In the genomic region with DNA sequence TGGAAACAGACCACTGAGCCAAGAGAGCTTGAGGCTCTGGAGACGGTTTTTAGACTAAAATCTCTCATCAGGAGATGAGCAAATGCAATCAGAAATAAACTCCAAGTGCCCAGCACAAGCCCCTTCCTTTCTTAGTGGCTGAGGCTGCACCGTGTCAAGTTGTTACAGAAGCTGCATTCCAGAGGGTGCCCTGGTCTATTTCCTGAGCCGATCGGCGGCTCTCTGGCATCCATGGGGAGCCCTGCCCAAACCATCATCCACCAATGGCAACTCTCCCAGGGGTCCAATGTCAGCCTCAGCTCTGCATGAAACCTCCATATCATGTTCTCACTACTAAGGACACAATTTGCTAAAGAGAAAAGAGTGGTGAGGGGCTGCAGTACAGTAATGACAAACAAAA, we compare ENCODE assay signal across 30 cellular contexts.
DNase-seq lines count a peak whose midpoint lies in the region; ATAC-seq and TF ChIP-seq lines count a peak whose summit lies in the region.
"Had no signal": no experiment of that assay in that cellular context is flagged by ENCODE, and none has a peak within 500 bp of the region (broad histone marks: within the 10 kb centered on the region; RNA-seq: fewer than 3 reads in every experiment).

No MANE protein-coding gene starts in this region.

- H3K9me3 Mint-ChIP-seq in natural killer cell treated with Interleukin-12 subunit alpha and Interleukin-12 subunit beta and Interleukin-15 and Interleukin-18, amount 100 ng/mL, for 72 hours: no peaks in the 10 kb centered on the region
- H3K9me3 Mint-ChIP-seq: CD8-positive, alpha-beta T cell had no signal

- TF ChIP-seq POLR2A in esophagus muscularis mucosa (IDR thresholded peaks at IDR 0.05; ENCODE audit: low read depth) (no peak), heart left ventricle (IDR thresholded peaks at IDR 0.05) (no peak), gastrocnemius medialis (IDR thresholded peaks at IDR 0.05) (no peak)

- H3K4me3 ChIP-seq in esophagus muscularis mucosa (no peak overlapping the region), heart left ventricle (no peak overlapping the region), right cardiac atrium (ENCODE audit: low read length) (no peak overlapping the region), gastrocnemius medialis (no peak overlapping the region)
- H3K4me3 ChIP-seq: A549, SJSA1 had no signal

- DNase-seq in esophagus muscularis mucosa (ENCODE audit: extremely low spot score) (no peak), heart left ventricle (peak in 2 of 5 donors; percentile 29 to 46), right cardiac atrium (no peak), gastrocnemius medialis (peak in 1 of 2 donors; percentile 27), GM10266 (ENCODE audit: extremely low spot score) (no peak)
- no peak for DNase-seq in natural killer cell treated with Interleukin-12 subunit alpha and Interleukin-12 subunit beta and Interleukin-15 and Interleukin-18, amount 100 ng/mL, for 72 hours (ENCODE audit: low spot score)
- DNase-seq: Caco-2; CD8-positive, alpha-beta T cell; DMS 273 treated with DMSO at 0.1 percent for 48 hours; DMS79; EL; GDM1; Kasumi-1; NCI-H1092 treated with DMSO at 0.1 percent for 48 hours; NCI-H1436; NCI-H187; NCI-H2081 treated with DMSO at 0.1 percent for 48 hours; NCI-H2171 treated with DMSO at 0.1 percent for 48 hours; NCI-H345; NCI-H510A treated with DMSO at 0.1 percent for 48 hours; NCI-H748 treated with DMSO at 0.1 percent for 48 hours; NK-92 treated with Interleukin-12 subunit alpha and Interleukin-12 subunit beta, amount 100 ng/mL, for 24 hours; PC-3 had no signal

- peak overlapping the region in 3 of 4 donors; percentile 9 to 57 (median 44) for H3K27ac ChIP-seq in esophagus muscularis mucosa (replicated peaks in 1 of 4)
- H3K27ac ChIP-seq in heart left ventricle: peak overlapping the region in 5 of 12 donors; percentile 9 to 57 (median 13)
- no peak overlapping the region for H3K27ac ChIP-seq in right cardiac atrium (ENCODE audit: low read length)
- H3K27ac ChIP-seq in gastrocnemius medialis: peak overlapping the region; percentile 81 to 90 (median 84)
- H3K27ac ChIP-seq: A549, C4-2B, SJSA1 had no signal

- WGBS in esophagus muscularis mucosa: 66% methylated on average over 5 of the region's 5 CpGs
- 23 to 58% (median 51%) methylated on average over 5 of the region's 5 CpGs for WGBS in heart left ventricle, 4 donors
- 55% methylated on average over 5 of the region's 5 CpGs for WGBS in right cardiac atrium

- no peaks in the 10 kb centered on the region for H3K36me3 Mint-ChIP-seq in natural killer cell treated with Interleukin-12 subunit alpha and Interleukin-12 subunit beta and Interleukin-15 and Interleukin-18, amount 100 ng/mL, for 72 hours

- no peak for TF ChIP-seq EP300 in esophagus muscularis mucosa (IDR thresholded peaks at IDR 0.05)

- H3K27ac Mint-ChIP-seq in natural killer cell treated with Interleukin-12 subunit alpha and Interleukin-12 subunit beta and Interleukin-15 and Interleukin-18, amount 100 ng/mL, for 72 hours: no peak overlapping the region
- H3K27ac Mint-ChIP-seq: CD8-positive, alpha-beta T cell had no signal

- peaks cover 24 to 86% (median 85%) of the 10 kb centered on the region in 4 donors for H3K4me1 ChIP-seq in esophagus muscularis mucosa
- peaks cover 0 to 69% (median 31%) of the 10 kb centered on the region in 12 donors for H3K4me1 ChIP-seq in heart left ventricle
- peaks cover 5% of the 10 kb centered on the region for H3K4me1 ChIP-seq in right cardiac atrium (ENCODE audit: control insufficient read depth, insufficient read depth, low read length)
- peaks cover 87 to 88% of the 10 kb centered on the region in 2 donors for H3K4me1 ChIP-seq in gastrocnemius medialis
- H3K4me1 ChIP-seq: A549, Caco-2, SJSA1 had no signal

- peaks cover 4 to 7% of the 10 kb centered on the region in 2 donors for H3K4me1 Mint-ChIP-seq in natural killer cell treated with Interleukin-12 subunit alpha and Interleukin-12 subunit beta and Interleukin-15 and Interleukin-18, amount 100 ng/mL, for 72 hours (ENCODE audit: low read depth in 2 of 2)

- intact Hi-C loops in esophagus muscularis mucosa (cut with DNase I): no loop called here
- intact Hi-C loops in heart left ventricle (cut with DNase I): no loop called here
- intact Hi-C loops in right cardiac atrium (cut with DNase I): no loop called here
- intact Hi-C loops in gastrocnemius medialis (cut with DNase I; ENCODE audit: low total_unique reads): no loop called here

- ATAC-seq in heart left ventricle: peak; percentile 66 to 81 (median 70)
- ATAC-seq in right cardiac atrium: peak; percentile 46 to 63
- peak; percentile 29 to 31 for ATAC-seq in gastrocnemius medialis
- ATAC-seq in HG02884 (IDR thresholded peaks at IDR 0.05; ENCODE audit: unreplicated experiment): no peak
- ATAC-seq in HG02571 (IDR thresholded peaks at IDR 0.05; ENCODE audit: unreplicated experiment): no peak
- no peak for ATAC-seq in natural killer cell treated with Interleukin-12 subunit alpha and Interleukin-12 subunit beta and Interleukin-15 and Interleukin-18, amount 100 ng/mL, for 72 hours
- ATAC-seq: A549; CD8-positive, alpha-beta T cell; HCT116; HepG2; PC-3 had no signal

- no peaks in the 10 kb centered on the region for H3K27me3 Mint-ChIP-seq in natural killer cell treated with Interleukin-12 subunit alpha and Interleukin-12 subunit beta and Interleukin-15 and Interleukin-18, amount 100 ng/mL, for 72 hours

- in situ Hi-C loops in gastrocnemius medialis (cut with MboI; ENCODE audit: low sequenced_read_pairs in 4 of 4): no loop called here

- H3K27me3 ChIP-seq in esophagus muscularis mucosa (no peaks in the 10 kb centered on the region), heart left ventricle (no peaks in the 10 kb centered on the region), right cardiac atrium (ENCODE audit: control insufficient read depth, insufficient read depth) (no peaks in the 10 kb centered on the region), gastrocnemius medialis (no peaks in the 10 kb centered on the region)
- H3K27me3 ChIP-seq: SJSA1 had no signal

- TF ChIP-seq CTCF in esophagus muscularis mucosa (IDR thresholded peaks at IDR 0.05) (no peak), heart left ventricle (IDR thresholded peaks at IDR 0.05) (no peak), gastrocnemius medialis (IDR thresholded peaks at IDR 0.05 in 4 of 5, conservative IDR thresholded peaks at IDR 0.05 in 1 of 5) (no peak), GM10266 (IDR thresholded peaks at IDR 0.05; ENCODE audit: control insufficient read depth, insufficient read depth, low read depth, missing control alignments) (no peak)

- H3K9me3 ChIP-seq in esophagus muscularis mucosa (no peaks in the 10 kb centered on the region), heart left ventricle (no peaks in the 10 kb centered on the region), right cardiac atrium (ENCODE audit: control insufficient read depth, low read length) (no peaks in the 10 kb centered on the region), gastrocnemius medialis (no peaks in the 10 kb centered on the region)
- H3K9me3 ChIP-seq: A549, Caco-2, SJSA1 had no signal

- no peak overlapping the region for H3K4me3 Mint-ChIP-seq in natural killer cell treated with Interleukin-12 subunit alpha and Interleukin-12 subunit beta and Interleukin-15 and Interleukin-18, amount 100 ng/mL, for 72 hours
- H3K4me3 Mint-ChIP-seq: CD8-positive, alpha-beta T cell had no signal

- H3K36me3 ChIP-seq in esophagus muscularis mucosa: peaks cover 3 to 33% (median 7%) of the 10 kb centered on the region in 4 donors
- H3K36me3 ChIP-seq in heart left ventricle: peaks cover 0 to 41% (median 24%) of the 10 kb centered on the region in 9 donors
- H3K36me3 ChIP-seq in gastrocnemius medialis: peaks cover 0 to 25% of the 10 kb centered on the region in 2 donors

Comparison
In these comparisons a context has a peak if more than half of its experiments do, and no peak if none do; other contexts are left out.
1. ATAC-seq: peak in heart left ventricle (4 of 4), right cardiac atrium (2 of 2) and gastrocnemius medialis (2 of 2); none in HG02884 (single experiment), HG02571 (single experiment) and natural killer cell treated with Interleukin-12 subunit alpha and Interleukin-12 subunit beta and Interleukin-15 and Interleukin-18, amount 100 ng/mL, for 72 hours (0 of 2).